Comparison of ENCODE assay signal across 1 cellular context in the genomic region with DNA sequence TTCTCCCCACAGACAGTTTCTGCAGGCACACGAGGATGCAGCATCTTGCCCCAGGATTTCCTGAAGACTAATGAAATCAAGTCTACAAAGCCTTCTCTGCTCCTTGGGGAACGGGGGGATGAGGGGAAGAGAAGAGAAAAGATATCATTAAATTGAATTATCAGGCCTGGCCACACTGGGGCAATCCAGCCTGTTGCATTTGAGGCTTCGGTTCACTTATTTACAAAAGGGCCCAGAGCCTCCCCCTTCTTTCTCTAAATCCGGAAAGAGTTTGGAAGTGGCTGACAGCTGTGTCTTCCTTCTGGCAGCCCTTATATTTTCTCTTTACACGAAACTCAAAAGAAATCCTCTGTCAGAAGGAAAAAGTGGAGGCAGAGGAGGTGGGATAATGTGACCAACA.
TF ChIP-seq lines count a peak whose summit lies in the region.

No MANE protein-coding gene starts in this region.

TF ChIP-seq in WTC11, 78 proteins besides CTCF, POLR2A, EP300 and RAD21 (continued from another document):
- TF ChIP-seq, protein P1, sequence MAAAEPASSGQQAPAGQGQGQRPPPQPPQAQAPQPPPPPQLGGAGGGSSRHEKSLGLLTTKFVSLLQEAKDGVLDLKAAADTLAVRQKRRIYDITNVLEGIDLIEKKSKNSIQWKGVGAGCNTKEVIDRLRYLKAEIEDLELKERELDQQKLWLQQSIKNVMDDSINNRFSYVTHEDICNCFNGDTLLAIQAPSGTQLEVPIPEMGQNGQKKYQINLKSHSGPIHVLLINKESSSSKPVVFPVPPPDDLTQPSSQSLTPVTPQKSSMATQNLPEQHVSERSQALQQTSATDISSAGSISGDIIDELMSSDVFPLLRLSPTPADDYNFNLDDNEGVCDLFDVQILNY (CRISPR knock-in tag; IDR thresholded peaks at IDR 0.05): no peak
- TF ChIP-seq NFATC4 (CRISPR knock-in tag; IDR thresholded peaks at IDR 0.05) (no peak), ZNF317 (CRISPR knock-in tag; IDR thresholded peaks at IDR 0.05; ENCODE audit: borderline replicate concordance, low read depth) (no peak), TEAD4 (CRISPR knock-in tag; IDR thresholded peaks at IDR 0.05) (no peak), SMAD4 (CRISPR knock-in tag; IDR thresholded peaks at IDR 0.05) (no peak), MYBL2 (CRISPR knock-in tag; IDR thresholded peaks at IDR 0.05) (no peak), EMX1 (CRISPR knock-in tag; IDR thresholded peaks at IDR 0.05) (no peak), GABPB1 (CRISPR knock-in tag; IDR thresholded peaks at IDR 0.05) (no peak)
- TF ChIP-seq, protein P2, sequence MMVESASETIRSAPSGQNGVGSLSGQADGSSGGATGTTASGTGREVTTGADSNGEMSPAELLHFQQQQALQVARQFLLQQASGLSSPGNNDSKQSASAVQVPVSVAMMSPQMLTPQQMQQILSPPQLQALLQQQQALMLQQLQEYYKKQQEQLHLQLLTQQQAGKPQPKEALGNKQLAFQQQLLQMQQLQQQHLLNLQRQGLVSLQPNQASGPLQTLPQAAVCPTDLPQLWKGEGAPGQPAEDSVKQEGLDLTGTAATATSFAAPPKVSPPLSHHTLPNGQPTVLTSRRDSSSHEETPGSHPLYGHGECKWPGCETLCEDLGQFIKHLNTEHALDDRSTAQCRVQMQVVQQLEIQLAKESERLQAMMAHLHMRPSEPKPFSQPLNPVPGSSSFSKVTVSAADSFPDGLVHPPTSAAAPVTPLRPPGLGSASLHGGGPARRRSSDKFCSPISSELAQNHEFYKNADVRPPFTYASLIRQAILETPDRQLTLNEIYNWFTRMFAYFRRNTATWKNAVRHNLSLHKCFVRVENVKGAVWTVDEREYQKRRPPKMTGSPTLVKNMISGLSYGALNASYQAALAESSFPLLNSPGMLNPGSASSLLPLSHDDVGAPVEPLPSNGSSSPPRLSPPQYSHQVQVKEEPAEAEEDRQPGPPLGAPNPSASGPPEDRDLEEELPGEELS (CRISPR knock-in tag; IDR thresholded peaks at IDR 0.05): no peak
